ENCODE assay signal across 14 cellular contexts in genomic region chr19:8360196-8360595, GRCh38. TPM values are rescaled to one million over a fixed set of nuclear protein-coding genes. Genes with fewer than 3 reads are reported as not detected.
DNase-seq lines count a peak whose midpoint lies in the region; ATAC-seq and TF ChIP-seq lines count a peak whose summit lies in the region.
"Had no signal": no experiment of that assay in that cellular context is flagged by ENCODE, and none has a peak within 500 bp of the region (broad histone marks: within the 10 kb centered on the region; RNA-seq: fewer than 3 reads in every experiment).

No MANE protein-coding gene starts in this region.

- H3K79me2 ChIP-seq in HCT116 (ENCODE audit: insufficient read depth, low read length) = no peaks in the 10 kb centered on the region

- DNase-seq in HCT116 (ENCODE audit: low read depth, low spot score) (no peak), RWPE2 (ENCODE audit: low spot score) (no peak), NCI-H2081 (lab: John Stamatoyannopoulos, UW) (no peak), HEK293T (ENCODE audit: extremely low spot score) (no peak)
- DNase-seq: CD8-positive, alpha-beta T cell; COR-L47; DMS153; DMS79 treated with DMSO at 0.1 percent for 48 hours; EL; GDM1; HCEC 1CT had no signal

- peak overlapping the region; percentile 29; the same call in 1 of the 2 replicates for H3K9ac ChIP-seq in HCT116 (ENCODE audit: low read length)
- H3K9ac ChIP-seq in liver (ENCODE audit: low read depth in 1 of 2, low read length in 2 of 2) = no peak overlapping the region

- H3K9me3 ChIP-seq in HCT116 (ENCODE audit: control insufficient read depth in 1 of 2, insufficient read depth in 1 of 2, low read depth in 1 of 2, low read length in 2 of 2) (no peaks in the 10 kb centered on the region), RWPE2 (ENCODE audit: severe bottlenecking) (no peaks in the 10 kb centered on the region), liver (ENCODE audit: control insufficient read depth in 4 of 4, low read length in 3 of 4) (no peaks in the 10 kb centered on the region)

- ATAC-seq in HCT116 (no peak), RWPE2 (ENCODE audit: low read depth) (no peak), HG03159 (IDR thresholded peaks at IDR 0.05; ENCODE audit: unreplicated experiment) (no peak)
- ATAC-seq: CD8-positive, alpha-beta T cell had no signal

- BruUV-seq in HCT116 (replicated peaks; lab: Mats Ljungman, UMichigan) = no TSS peak

- H3K4me3 ChIP-seq in HCT116 (replicated peaks in 1 of 2; ENCODE audit: low read depth in 1 of 2, low read length in 2 of 2) (no peak overlapping the region), RWPE2 (ENCODE audit: severe bottlenecking) (no peak overlapping the region), liver (ENCODE audit: low read depth in 1 of 3, low read length in 3 of 3) (no peak overlapping the region)

- H3K9me2 ChIP-seq in HCT116 (ENCODE audit: insufficient read depth) = no peaks in the 10 kb centered on the region

- no peak for TF ChIP-seq POLR2A in HCT116 (IDR thresholded peaks at IDR 0.05; ENCODE audit: borderline replicate concordance, extremely low read depth, insufficient read depth, insufficient read length)

- POLR2A ChIA-PET in HCT116 (lab: Charles Lee) = no interaction called here
- POLR2A ChIA-PET in HEK293T (lab: Yijun Ruan, JAX) = interaction anchor here (1.0 kb wide), 1 partner anchor 30 kb away, joined by 3 read pairs; the partner anchor contains the start of gene RAB11B

- no peaks in the 10 kb centered on the region for H3K36me3 ChIP-seq in HCT116 (ENCODE audit: control insufficient read depth in 1 of 2, insufficient read depth in 2 of 2, low read length in 2 of 2)
- H3K36me3 ChIP-seq in RWPE2 (ENCODE audit: low read depth) = no peaks in the 10 kb centered on the region
- no peaks in the 10 kb centered on the region for H3K36me3 ChIP-seq in liver (ENCODE audit: control insufficient read depth in 4 of 4, insufficient read depth in 3 of 4, low read depth in 1 of 4, low read length in 3 of 4)

- H3K27me3 ChIP-seq in HCT116 (ENCODE audit: insufficient read depth, low read length) (no peaks in the 10 kb centered on the region), RWPE2 (ENCODE audit: insufficient read depth, poor library complexity, severe bottlenecking) (no peaks in the 10 kb centered on the region), liver (ENCODE audit: control insufficient read depth in 4 of 4, insufficient read depth in 4 of 4, low read length in 3 of 4) (no peaks in the 10 kb centered on the region)

- H3K27ac ChIP-seq in HCT116 (ENCODE audit: low read depth, low read length) (peak overlapping the region; percentile 26; the same call in 1 of the 2 replicates), RWPE2 (ENCODE audit: poor library complexity, severe bottlenecking) (peak overlapping the region; percentile 97), liver (ENCODE audit: low read depth in 1 of 2, low read length in 2 of 2) (peak overlapping the region; percentile 57)

- TF ChIP-seq RAD21 in HCT116 (IDR thresholded peaks at IDR 0.05; ENCODE audit: low read depth) = no peak
- no peak for TF ChIP-seq RAD21 in liver (IDR thresholded peaks at IDR 0.05)

- WGBS in liver = 56% methylated on average over 8 of the region's 8 CpGs

- CTCF ChIA-PET in HCT116 (lab: Charles Lee) = no interaction called here
- CTCF ChIA-PET in HEK293T (lab: Yijun Ruan, JAX) = interaction anchor here (0.6 kb wide), 1 partner anchor 748 kb away, joined by 6 read pairs; no protein-coding TSS in a partner anchor

- intact Hi-C loops in HCT116 (cut with micrococcal nuclease) = no loop called here

- RAD21 ChIA-PET in HCT116 (lab: Charles Lee; ENCODE audit: low non-redundant PET in 1 of 2, low total read pairs in 2 of 2, uncharacterized antibody in 2 of 2, unreplicated experiment in 2 of 2) = no interaction called here

- no peaks in the 10 kb centered on the region for H4K20me1 ChIP-seq in HCT116 (ENCODE audit: insufficient read depth)

- H3K4me2 ChIP-seq in HCT116 (ENCODE audit: low read length) = peak overlapping the region; percentile 54

- H2AFZ ChIP-seq in HCT116 (ENCODE audit: low read depth, low read length, poor library complexity, severe bottlenecking) = no peak overlapping the region

- TF ChIP-seq CTCF in HCT116 (IDR thresholded peaks at IDR 0.05 in 2 of 3, conservative IDR thresholded peaks at IDR 0.05 in 1 of 3; ENCODE audit: borderline replicate concordance in 1 of 3, insufficient read depth in 1 of 3, low read depth in 2 of 3, low read length in 2 of 3) (no peak), RWPE2 (IDR thresholded peaks at IDR 0.05; ENCODE audit: poor library complexity, severe bottlenecking) (no peak), liver (IDR thresholded peaks at IDR 0.05; ENCODE audit: low read depth, low read length, missing input control) (no peak)

- H3K4me1 ChIP-seq in HCT116 (ENCODE audit: control insufficient read depth in 1 of 2, insufficient read depth in 2 of 2, low read length in 2 of 2) (peaks cover 46 to 86% of the 10 kb centered on the region in 2 experiments), RWPE2 (ENCODE audit: insufficient read depth, poor library complexity, severe bottlenecking) (peaks cover 28% of the 10 kb centered on the region), liver (ENCODE audit: control insufficient read depth in 4 of 4, insufficient read depth in 4 of 4, low read length in 3 of 4) (peaks cover 8 to 41% (median 21%) of the 10 kb centered on the region in 4 donors)

TF ChIP-seq in HCT116, 20 proteins besides CTCF, POLR2A, EP300 and RAD21:
- TF ChIP-seq SIN3A (IDR thresholded peaks at IDR 0.05; ENCODE audit: low read depth) (no peak), YY1 (IDR thresholded peaks at IDR 0.05; ENCODE audit: extremely low read depth, insufficient replicate concordance, low read depth, low read length) (no peak), CBX3 (IDR thresholded peaks at IDR 0.05; ENCODE audit: low read depth) (peak; percentile 62; the same call in 1 of the 2 replicates), FOSL1 (IDR thresholded peaks at IDR 0.05; ENCODE audit: low read depth) (peak; percentile 18; the same call in 1 of the 2 replicates), EZH2phosphoT487 (IDR thresholded peaks at IDR 0.05; ENCODE audit: borderline replicate concordance) (no peak), EGR1 (IDR thresholded peaks at IDR 0.05; ENCODE audit: low read depth) (no peak), JUND (IDR thresholded peaks at IDR 0.05) (no peak)

TF ChIP-seq in liver, 16 proteins besides CTCF, POLR2A, EP300 and RAD21 (continues in another document):
- no peak for TF ChIP-seq FOXA1 (IDR thresholded peaks at IDR 0.05)
- no peak for TF ChIP-seq GABPA (IDR thresholded peaks at IDR 0.05 in 1 of 2, conservative IDR thresholded peaks at IDR 0.05 in 1 of 2)
- peak; percentile 40 for TF ChIP-seq SP1 (IDR thresholded peaks at IDR 0.05)
- no peak for TF ChIP-seq ATF3 (IDR thresholded peaks at IDR 0.05)
- TF ChIP-seq JUND (IDR thresholded peaks at IDR 0.05) = peak; percentile 67 to 81

TF ChIP-seq in HEK293T, 16 proteins besides CTCF, POLR2A, EP300 and RAD21:
- TF ChIP-seq FOXA1 (IDR thresholded peaks at IDR 0.05) (no peak), ARNT (IDR thresholded peaks at IDR 0.05) (no peak), HDGF (IDR thresholded peaks at IDR 0.05; ENCODE audit: borderline replicate concordance) (no peak), BHLHE40 (IDR thresholded peaks at IDR 0.05; ENCODE audit: borderline replicate concordance) (no peak), LEF1 (IDR thresholded peaks at IDR 0.05; ENCODE audit: borderline replicate concordance) (no peak), SP1 (IDR thresholded peaks at IDR 0.05) (no peak), FOXK2 (IDR thresholded peaks at IDR 0.05) (no peak), ZNF384 (IDR thresholded peaks at IDR 0.05) (no peak), CTBP1 (IDR thresholded peaks at IDR 0.05; ENCODE audit: borderline replicate concordance) (no peak), SUZ12 (IDR thresholded peaks at IDR 0.05) (no peak)

RNA-seq across cellular contexts. Expression of gene ANGPTL4, which starts 3.8 kb away (rescaled TPM):
- 54.8 TPM for total RNA-seq in HCT116 (2021; ENCODE audit: unreplicated experiment)
- polyA plus RNA-seq in HCT116 (2012) = 114 and 161 TPM in 2 replicates
- total RNA-seq in liver = 100 to 1,000 TPM in 1 of 2 donors, under 1 TPM in 1; 0.65 to 144 TPM
- 100 to 1,000 TPM in 1 of 2 donors, 10 to 100 TPM in 1; 25.2 to 118 TPM for polyA plus RNA-seq in liver
- total RNA-seq: CD8-positive, alpha-beta T cell had no signal
- polyA plus RNA-seq: CD14-positive monocyte had no signal

RNA-seq across cellular contexts. Expression of gene KANK3, which starts 17.1 kb away (rescaled TPM):
- 21.7 TPM for total RNA-seq in HCT116 (2021; ENCODE audit: unreplicated experiment)
- polyA plus RNA-seq in HCT116 (2012) = 13.1 and 14.4 TPM in 2 replicates
- total RNA-seq in liver = 1 to 10 TPM; 3.3 to 4.5 TPM
- polyA plus RNA-seq in liver = 1 to 10 TPM in 1 of 2 donors, under 1 TPM in 1; 0.44 to 3.6 TPM
- polyA plus RNA-seq: CD14-positive monocyte had no signal

RNA-seq across cellular contexts. Expression of gene RAB11B, which starts 30.0 kb away (rescaled TPM):
- total RNA-seq in HCT116 (2021; ENCODE audit: unreplicated experiment) = 140 TPM
- polyA plus RNA-seq in HCT116 (2012) = 164 and 236 TPM in 2 replicates
- total RNA-seq in liver = 10 to 100 TPM; 31.9 to 91.2 TPM
- 10 to 100 TPM; 27.3 to 58.1 TPM for polyA plus RNA-seq in liver

RNA-seq across cellular contexts. Expression of gene RPS28, which starts 38.9 kb away (rescaled TPM):
- total RNA-seq in HCT116 (2021; ENCODE audit: unreplicated experiment) = 2,379 TPM
- polyA plus RNA-seq in HCT116 (2012) = 2,859 and 3,193 TPM in 2 replicates
- total RNA-seq in liver = 100 to 1,000 TPM in 1 of 2 donors, 10 to 100 TPM in 1; 74.7 to 205 TPM
- 100 to 1,000 TPM; 324 to 467 TPM for polyA plus RNA-seq in liver

RNA-seq across cellular contexts. Expression of gene NDUFA7, which starts 39.0 kb away (rescaled TPM):
- total RNA-seq in HCT116 (2021; ENCODE audit: unreplicated experiment) (86.9 TPM), liver (10 to 100 TPM; 19.6 to 26.1 TPM)
- 126 and 168 TPM in 2 replicates for polyA plus RNA-seq in HCT116 (2012)
- polyA plus RNA-seq in liver = 100 to 1,000 TPM in 1 of 2 donors, 10 to 100 TPM in 1; 85.2 to 101 TPM

Comparison
In these comparisons a context has a peak if more than half of its experiments do, and no peak if none do; other contexts are left out.
1. H3K27ac ChIP-seq: peak in every context shown above with its lines; median percentile 97 in RWPE2; 57 in liver; 26 in HCT116.